11 cellular contexts compared by ENCODE assay signal in genomic region chr11:20672575-20672974, GRCh38. TPM values are rescaled to one million over a fixed set of nuclear protein-coding genes. Genes with fewer than 3 reads are reported as not detected.
DNase-seq lines count a peak whose midpoint lies in the region; ATAC-seq and TF ChIP-seq lines count a peak whose summit lies in the region.
"Had no signal": no experiment of that assay in that cellular context is flagged by ENCODE, and none has a peak within 500 bp of the region (broad histone marks: within the 10 kb centered on the region; RNA-seq: fewer than 3 reads in every experiment).

No MANE protein-coding gene starts in this region.

- intact Hi-C loops in activated T-helper 2 cell treated with anti-CD3 and anti-CD28 coated beads, Interferon-gamma antibody, Interleukin-2, Interleukin-4, amounts not matched to agents 10 μg/mL and 5 μg/mL and 100 μg/mL, durations not matched to agents 14 hours and 24 hours and 36 hours (cut with micrococcal nuclease): no loop called here

- H3K9me3 Mint-ChIP-seq in neural crest cell: no peaks in the 10 kb centered on the region
- H3K9me3 Mint-ChIP-seq in activated T-helper 2 cell treated with anti-CD3 and anti-CD28 coated beads, Interferon-gamma antibody, Interleukin-2, Interleukin-4, amounts not matched to agents 10 μg/mL and 5 μg/mL and 100 μg/mL, durations not matched to agents 14 hours and 24 hours and 36 hours: no peaks in the 10 kb centered on the region
- H3K9me3 Mint-ChIP-seq: activated CD4-positive, alpha-beta memory T cell treated with anti-CD3 and anti-CD28 coated beads, Interleukin-2, amount 10 ng/mL, durations not matched to agents 7 days and 5 days had no signal

- H3K36me3 ChIP-seq in adipocyte (ENCODE audit: control insufficient read depth, insufficient read depth, low read length, severe bottlenecking): no peaks in the 10 kb centered on the region

- H3K4me3 ChIP-seq in adipocyte (ENCODE audit: low read length): no peak overlapping the region

- peaks cover 66% of the 10 kb centered on the region for H3K27me3 ChIP-seq in adipocyte (replicated peaks; ENCODE audit: control insufficient read depth, insufficient read depth, low read length)

- H3K4me3 Mint-ChIP-seq in neural crest cell: no peak overlapping the region
- no peak overlapping the region for H3K4me3 Mint-ChIP-seq in activated T-helper 2 cell treated with anti-CD3 and anti-CD28 coated beads, Interferon-gamma antibody, Interleukin-2, Interleukin-4, amounts not matched to agents 10 μg/mL and 5 μg/mL and 100 μg/mL, durations not matched to agents 14 hours and 24 hours and 36 hours (ENCODE audit: low read depth)
- H3K4me3 Mint-ChIP-seq: activated CD4-positive, alpha-beta memory T cell treated with anti-CD3 and anti-CD28 coated beads, Interleukin-2, amount 10 ng/mL, durations not matched to agents 7 days and 5 days; B cell had no signal

- no peaks in the 10 kb centered on the region for H3K36me3 Mint-ChIP-seq in neural crest cell (ENCODE audit: low read depth)
- H3K36me3 Mint-ChIP-seq in activated T-helper 2 cell treated with anti-CD3 and anti-CD28 coated beads, Interferon-gamma antibody, Interleukin-2, Interleukin-4, amounts not matched to agents 10 μg/mL and 5 μg/mL and 100 μg/mL, durations not matched to agents 14 hours and 24 hours and 36 hours (ENCODE audit: low read depth): no peaks in the 10 kb centered on the region

- peaks cover 92% of the 10 kb centered on the region for H3K27me3 Mint-ChIP-seq in neural crest cell (ENCODE audit: low read depth)
- H3K27me3 Mint-ChIP-seq in activated T-helper 2 cell treated with anti-CD3 and anti-CD28 coated beads, Interferon-gamma antibody, Interleukin-2, Interleukin-4, amounts not matched to agents 10 μg/mL and 5 μg/mL and 100 μg/mL, durations not matched to agents 14 hours and 24 hours and 36 hours (ENCODE audit: low read depth): peaks cover 42% of the 10 kb centered on the region

- TF ChIP-seq CTCF in neural crest cell (conservative IDR thresholded peaks at IDR 0.05): peak; percentile 61

- peaks cover 31% of the 10 kb centered on the region for H3K4me1 Mint-ChIP-seq in neural crest cell
- no peaks in the 10 kb centered on the region for H3K4me1 Mint-ChIP-seq in activated T-helper 2 cell treated with anti-CD3 and anti-CD28 coated beads, Interferon-gamma antibody, Interleukin-2, Interleukin-4, amounts not matched to agents 10 μg/mL and 5 μg/mL and 100 μg/mL, durations not matched to agents 14 hours and 24 hours and 36 hours (ENCODE audit: low read depth)
- H3K4me1 Mint-ChIP-seq: activated CD4-positive, alpha-beta memory T cell treated with anti-CD3 and anti-CD28 coated beads, Interleukin-2, amount 10 ng/mL, durations not matched to agents 7 days and 5 days had no signal

- peaks cover 2% of the 10 kb centered on the region for H3K9me3 ChIP-seq in adipocyte (ENCODE audit: control insufficient read depth, low read length)

- peak; percentile 44 for DNase-seq in NCI-H1092 treated with DMSO at 0.1 percent for 48 hours (lab: John Stamatoyannopoulos, UW)
- DNase-seq in NCI-H1092 (lab: John Stamatoyannopoulos, UW): no peak
- DNase-seq in M059J (ENCODE audit: low read depth): peak; percentile 3
- DNase-seq in adipocyte (ENCODE audit: low read depth): peak; percentile 4
- DNase-seq in neural crest cell (ENCODE audit: low read depth, low spot score): no peak
- no peak for DNase-seq in middle frontal gyrus (ENCODE audit: extremely low spot score, low spot score)
- DNase-seq in activated T-helper 2 cell treated with anti-CD3 and anti-CD28 coated beads, Interferon-gamma antibody, Interleukin-2, Interleukin-4, amounts not matched to agents 10 μg/mL and 5 μg/mL and 100 μg/mL, durations not matched to agents 14 hours and 24 hours and 36 hours (ENCODE audit: low spot score): no peak
- DNase-seq: activated CD4-positive, alpha-beta memory T cell treated with anti-CD3 and anti-CD28 coated beads, Interleukin-2, amount 10 ng/mL, durations not matched to agents 7 days and 5 days; NCI-H226 had no signal

- H3K9ac ChIP-seq in adipocyte (ENCODE audit: low read length): no peak overlapping the region

- no peak overlapping the region for H3K27ac Mint-ChIP-seq in neural crest cell (ENCODE audit: unreplicated experiment)
- H3K27ac Mint-ChIP-seq in activated T-helper 2 cell treated with anti-CD3 and anti-CD28 coated beads, Interferon-gamma antibody, Interleukin-2, Interleukin-4, amounts not matched to agents 10 μg/mL and 5 μg/mL and 100 μg/mL, durations not matched to agents 14 hours and 24 hours and 36 hours: no peak overlapping the region
- H3K27ac Mint-ChIP-seq: activated CD4-positive, alpha-beta memory T cell treated with anti-CD3 and anti-CD28 coated beads, Interleukin-2, amount 10 ng/mL, durations not matched to agents 7 days and 5 days; B cell had no signal

- ATAC-seq in HG03108 (IDR thresholded peaks at IDR 0.05; ENCODE audit: unreplicated experiment): no peak

- no peaks in the 10 kb centered on the region for H3K4me1 ChIP-seq in adipocyte (ENCODE audit: control insufficient read depth, insufficient read depth, low read length)

RNA-seq across cellular contexts. Expression of gene NELL1, which starts 3.2 kb away (rescaled TPM):
- not detected in 2 replicates for total RNA-seq in M059J (2014; rRNA removed; shearing (Covaris generic))
- total RNA-seq in neural crest cell: 0.51 and 1.2 TPM in 2 replicates
- total RNA-seq in activated T-helper 2 cell treated with anti-CD3 and anti-CD28 coated beads, Interferon-gamma antibody, Interleukin-2, Interleukin-4, amounts not matched to agents 10 μg/mL and 5 μg/mL and 100 μg/mL, durations not matched to agents 14 hours and 24 hours and 36 hours: 0.07 TPM in 1 of 2 replicates, not detected in the other
- total RNA-seq: activated CD4-positive, alpha-beta memory T cell treated with anti-CD3 and anti-CD28 coated beads, Interleukin-2, amount 10 ng/mL, durations not matched to agents 7 days and 5 days; B cell had no signal

Comparison
In these comparisons a context has a peak if more than half of its experiments do, and no peak if none do; other contexts are left out.
1. DNase-seq: peak in NCI-H1092 treated with DMSO at 0.1 percent for 48 hours (single experiment), M059J (single experiment) and adipocyte (single experiment); none in NCI-H1092 (single experiment), neural crest cell (single experiment), middle frontal gyrus (single experiment) and activated T-helper 2 cell treated with anti-CD3 and anti-CD28 coated beads, Interferon-gamma antibody, Interleukin-2, Interleukin-4, amounts not matched to agents 10 μg/mL and 5 μg/mL and 100 μg/mL, durations not matched to agents 14 hours and 24 hours and 36 hours (single experiment).